In genomic region chr1:226985239-226985838, GRCh38 we compare ENCODE assay signal across 18 cellular contexts. TPM values are rescaled to one million over a fixed set of nuclear protein-coding genes. Genes with fewer than 3 reads are reported as not detected.
DNase-seq lines count a peak whose midpoint lies in the region; ATAC-seq, FAIRE-seq and TF ChIP-seq lines count a peak whose summit lies in the region.
"Had no signal": no experiment of that assay in that cellular context is flagged by ENCODE, and none has a peak within 500 bp of the region (broad histone marks: within the 10 kb centered on the region; RNA-seq: fewer than 3 reads in every experiment).

No MANE protein-coding gene starts in this region.

- in situ Hi-C loops in HepG2 (cut with HindIII; ENCODE audit: extremely low pct_ligation_motif_present, low pct_unique_long_range_greater_than_20kb) = no loop called here

- ATAC-seq in HepG2 = no peak
- no peak for ATAC-seq in right lobe of liver
- no peak for ATAC-seq in GM18873 (IDR thresholded peaks at IDR 0.05; ENCODE audit: low FRiP score, unreplicated experiment)
- ATAC-seq: esophagus mucosa, GM23338, left lung had no signal

- no peak for TF ChIP-seq RAD21 in HepG2 (CRISPR knock-in tag; IDR thresholded peaks at IDR 0.05)

- H2AFZ ChIP-seq in HepG2 (ENCODE audit: low read length) = no peak overlapping the region
- H2AFZ ChIP-seq: GM23338, neural progenitor cell had no signal

- no peak for TF ChIP-seq EP300 in HepG2 (IDR thresholded peaks at IDR 0.05; ENCODE audit: low read depth in 2 of 2, low read length in 2 of 2)
- TF ChIP-seq EP300 in HepG2 (CRISPR knock-in tag; IDR thresholded peaks at IDR 0.05; ENCODE audit: borderline replicate concordance) = no peak
- no peak for TF ChIP-seq EP300 in esophagus muscularis mucosa (IDR thresholded peaks at IDR 0.05)

- DNase-seq in HepG2 (ENCODE audit: low spot score) = no peak
- DNase-seq in right lobe of liver = no peak
- DNase-seq in esophagus muscularis mucosa (ENCODE audit: extremely low spot score) = peak; percentile 84
- DNase-seq in posterior vena cava (ENCODE audit: low spot score) = peak; percentile 53
- DNase-seq in NCI-H1092 treated with DMSO at 0.1 percent for 48 hours (lab: John Stamatoyannopoulos, UW) = no peak
- DNase-seq in NCI-H526 treated with DMSO at 0.1 percent for 48 hours (lab: John Stamatoyannopoulos, UW) = no peak
- DNase-seq: activated CD4-positive, alpha-beta T cell treated with anti-CD3 and anti-CD28 coated beads, Interleukin-2, amount 10 ng/mL, durations not matched to agents 7 days and 5 days; amniotic stem cell; CD4-positive, alpha-beta memory T cell; central memory CD4-positive, alpha-beta T cell; left lung; MM.1S; NCI-H748 treated with DMSO at 0.1 percent for 48 hours had no signal

- H3K4me2 ChIP-seq in HepG2 (ENCODE audit: low read depth, low read length) = no peak overlapping the region
- H3K4me2 ChIP-seq: GM23338, neural progenitor cell had no signal

- H3K9me3 ChIP-seq in HepG2 (ENCODE audit: low read length) (no peaks in the 10 kb centered on the region), right lobe of liver (no peaks in the 10 kb centered on the region), esophagus muscularis mucosa (no peaks in the 10 kb centered on the region)
- H3K9me3 ChIP-seq: left lung had no signal

- peaks cover 27% of the 10 kb centered on the region for H3K4me1 ChIP-seq in HepG2 (ENCODE audit: insufficient read depth, low read length)
- peaks cover 0 to 29% (median 8%) of the 10 kb centered on the region in 4 donors for H3K4me1 ChIP-seq in right lobe of liver
- peaks cover 38 to 65% (median 56%) of the 10 kb centered on the region in 4 donors for H3K4me1 ChIP-seq in esophagus muscularis mucosa

- H3K4me3 ChIP-seq in HepG2 (replicated peaks in 1 of 3; ENCODE audit: insufficient read depth in 1 of 3, low read depth in 2 of 3, low read length in 3 of 3) = no peak overlapping the region
- H3K4me3 ChIP-seq in right lobe of liver = no peak overlapping the region
- no peak overlapping the region for H3K4me3 ChIP-seq in esophagus muscularis mucosa
- H3K4me3 ChIP-seq: GM23338, left lung, neural progenitor cell had no signal

- POLR2A ChIA-PET in HepG2 (lab: Yijun Ruan, JAX) = no interaction called here

- 0 out of 4 replicates have a peak, but pooled peaks of 1 of the 2 experiments have one; percentile 18 for TF ChIP-seq POLR2A in HepG2 (IDR thresholded peaks at IDR 0.05; ENCODE audit: insufficient read depth in 1 of 2, low read depth in 2 of 2, low read length in 2 of 2)
- no peak for TF ChIP-seq POLR2A in right lobe of liver (IDR thresholded peaks at IDR 0.05)
- no peak for TF ChIP-seq POLR2A in esophagus muscularis mucosa (IDR thresholded peaks at IDR 0.05; ENCODE audit: low read depth)

- H4K20me1 ChIP-seq in HepG2 (ENCODE audit: insufficient read depth, low read length) = no peaks in the 10 kb centered on the region

- H3K36me3 ChIP-seq in HepG2 (replicated peaks in 1 of 2; ENCODE audit: control insufficient read depth in 1 of 2, insufficient read depth in 2 of 2, low read length in 2 of 2) (peaks cover 25 to 55% of the 10 kb centered on the region in 2 experiments; a peak in 4 of 5 replicates), right lobe of liver (peaks cover 0 to 52% (median 20%) of the 10 kb centered on the region in 4 donors), esophagus muscularis mucosa (peaks cover 25 to 77% (median 68%) of the 10 kb centered on the region in 4 donors)
- H3K36me3 ChIP-seq: neural progenitor cell had no signal

- no peak overlapping the region for H3K9ac ChIP-seq in HepG2 (ENCODE audit: insufficient read depth, low read depth, low read length)
- H3K9ac ChIP-seq: neural progenitor cell had no signal

- 100% methylated on average over 4 of the region's 20 CpGs for WGBS in HepG2 (ENCODE audit: low lambda C conversion rate)
- WGBS in right lobe of liver (ENCODE audit: insufficient coverage, low coverage, low lambda C conversion rate, missing lambda C conversion rate) = 87% methylated on average over 3 of the region's 20 CpGs
- WGBS in esophagus muscularis mucosa = 82% methylated on average over 11 of the region's 20 CpGs

- H3K27me3 ChIP-seq in HepG2 (ENCODE audit: control insufficient read depth in 1 of 2, insufficient read depth in 2 of 2, low read length in 2 of 2) = no peaks in the 10 kb centered on the region
- no peaks in the 10 kb centered on the region for H3K27me3 ChIP-seq in right lobe of liver
- H3K27me3 ChIP-seq in esophagus muscularis mucosa = no peaks in the 10 kb centered on the region
- H3K27me3 ChIP-seq: left lung, neural progenitor cell had no signal

- no peak for TF ChIP-seq CTCF in HepG2 (CRISPR knock-in tag; IDR thresholded peaks at IDR 0.05)
- TF ChIP-seq CTCF in right lobe of liver (IDR thresholded peaks at IDR 0.05) = no peak
- no peak for TF ChIP-seq CTCF in esophagus muscularis mucosa (IDR thresholded peaks at IDR 0.05)

- BruUV-seq in HepG2 (replicated peaks; lab: Mats Ljungman, UMichigan) = no TSS peak

- CTCF ChIA-PET in HepG2 (lab: Yijun Ruan, JAX; ENCODE audit: low intra/inter-chr PET ratio, low total read pairs) = no interaction called here

- no peaks in the 10 kb centered on the region for H3K79me2 ChIP-seq in HepG2 (ENCODE audit: insufficient read depth, low read length)

- H3K27ac ChIP-seq in HepG2 (ENCODE audit: extremely low read length, insufficient read depth, low read length) (no peak overlapping the region), right lobe of liver (no peak overlapping the region), esophagus muscularis mucosa (replicated peaks in 1 of 4) (peak overlapping the region in 3 of 4 donors; percentile 20 to 81 (median 20))
- H3K27ac ChIP-seq: left lung, neural progenitor cell had no signal

- intact Hi-C loops in HepG2 (cut with micrococcal nuclease; ENCODE audit: unreplicated experiment) = no loop called here
- intact Hi-C loops in right lobe of liver (cut with DNase I) = no loop called here
- intact Hi-C loops in esophagus muscularis mucosa (cut with DNase I) = no loop called here
- intact Hi-C loops in posterior vena cava (cut with DNase I) = no loop called here

- no peak for FAIRE-seq in HepG2 (lab: Jason Lieb, UNC)
- FAIRE-seq: GM12891 had no signal

TF ChIP-seq in HepG2, 621 proteins besides CTCF, POLR2A, EP300 and RAD21:
- TF ChIP-seq PRDM15 (CRISPR knock-in tag; IDR thresholded peaks at IDR 0.05) (no peak), AGO2 (optimal IDR thresholded peaks at IDR 0.05; ENCODE audit: low read depth, low read length) (peak; percentile 15)

RNA-seq across cellular contexts. Expression of gene COQ8A, which starts 45.2 kb away (rescaled TPM):
- total RNA-seq in HepG2 (2016; rRNA removed; fragmentation: Illumina TruSeq; extraction: Trizol) (63.3 and 88.7 TPM in 2 replicates), right lobe of liver (10 to 100 TPM; 51.6 to 78.1 (median 69.6) TPM), esophagus muscularis mucosa (100 to 1,000 TPM in 1 of 4 donors, 10 to 100 TPM in 3; 73.1 to 118 (median 80.9) TPM), posterior vena cava (10 to 100 TPM; 15.4 to 21.1 TPM)
- 25.9 and 28.8 TPM in 2 replicates for total RNA-seq in HepG2 (2016; cell fraction: cytosol; rRNA removed; fragmentation: Illumina TruSeq; extraction: Trizol; ENCODE audit: low read depth)
- 60.2 and 93.0 TPM in 2 replicates for total RNA-seq in HepG2 (2016; cell fraction: insoluble cytoplasmic fraction; rRNA removed; fragmentation: Illumina TruSeq; extraction: Trizol)
- 26.6 and 26.8 TPM in 2 replicates for total RNA-seq in HepG2 (2016; cell fraction: membrane; rRNA removed; fragmentation: Illumina TruSeq; extraction: Trizol)
- total RNA-seq in HepG2 (2016; cell fraction: nucleus; rRNA removed; fragmentation: Illumina TruSeq; extraction: Trizol) = 66.7 and 69.0 TPM in 2 replicates
- polyA plus RNA-seq in HepG2 (2011; rRNA removed) = 60.4 and 72.2 TPM in 2 replicates
- polyA plus RNA-seq in HepG2 (2011; cell fraction: cytosol; rRNA removed) = 53.6 and 65.9 TPM in 2 replicates
- 117 and 151 TPM in 2 replicates for polyA plus RNA-seq in HepG2 (2011; cell fraction: nucleus; rRNA removed)
- polyA plus RNA-seq in HepG2 (2012) = 69.4 and 75.0 TPM in 2 replicates
- polyA plus RNA-seq in HepG2 (2016; cell fraction: cytosol; fragmentation: Illumina TruSeq; extraction: Trizol; ENCODE audit: low read depth) = 6.0 and 6.9 TPM in 2 replicates
- 55.2 and 65.3 TPM in 2 replicates for polyA plus RNA-seq in HepG2 (2016; cell fraction: insoluble cytoplasmic fraction; fragmentation: Illumina TruSeq; extraction: Trizol; ENCODE audit: low read depth)
- 14.1 and 15.8 TPM in 2 replicates for polyA plus RNA-seq in HepG2 (2016; cell fraction: membrane; fragmentation: Illumina TruSeq; extraction: Trizol; ENCODE audit: low read depth)
- 146 and 150 TPM in 2 replicates for polyA plus RNA-seq in HepG2 (2016; cell fraction: nucleus; fragmentation: Illumina TruSeq; extraction: Trizol; ENCODE audit: insufficient read depth, low read depth)
- polyA minus RNA-seq in HepG2 (2011; rRNA and poly(A)+ RNA removed; ENCODE audit: low replicate concordance) = 30.4 and 75.1 TPM in 2 replicates
- 31.1 and 31.3 TPM in 2 replicates for polyA minus RNA-seq in HepG2 (2011; cell fraction: cytosol; rRNA and poly(A)+ RNA removed)
- 28.2 and 38.1 TPM in 2 replicates for polyA minus RNA-seq in HepG2 (2011; cell fraction: nucleus; rRNA and poly(A)+ RNA removed)

Comparison
In these comparisons a context has a peak if more than half of its experiments do, and no peak if none do; other contexts are left out.
1. DNase-seq: peak in esophagus muscularis mucosa (single experiment) and posterior vena cava (single experiment); none in HepG2 (single experiment), right lobe of liver (0 of 3), NCI-H1092 treated with DMSO at 0.1 percent for 48 hours (single experiment) and NCI-H526 treated with DMSO at 0.1 percent for 48 hours (single experiment).
2. H3K27ac ChIP-seq: peak in esophagus muscularis mucosa (3 of 4); none in HepG2 (single experiment) and right lobe of liver (0 of 3).